In the genomic region with DNA sequence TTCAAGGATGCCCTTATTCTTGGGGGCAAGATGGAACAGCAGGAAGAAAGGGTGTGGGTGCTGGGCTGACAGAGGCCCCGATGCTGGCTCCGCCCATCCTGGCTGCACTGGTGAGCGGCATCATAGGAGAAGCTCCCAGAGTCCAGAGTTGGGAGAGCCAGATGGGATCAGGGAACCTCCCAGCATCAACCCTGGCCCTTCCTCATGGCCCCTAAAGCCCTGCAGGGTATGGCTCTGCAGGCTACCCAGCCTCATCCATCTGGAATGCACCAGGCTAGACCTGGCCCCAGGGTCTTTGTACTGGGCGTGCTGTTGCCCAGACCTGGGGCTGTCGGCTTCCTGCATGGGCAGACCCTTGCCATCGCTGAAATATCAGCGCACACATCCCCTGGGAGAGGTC, we compare ENCODE assay signal across 1 cellular context.
TF ChIP-seq lines count a peak whose summit lies in the region.

No MANE protein-coding gene starts in this region.

TF ChIP-seq in HEK293, 187 proteins besides CTCF, POLR2A, EP300 and RAD21 (continued from another document):
- TF ChIP-seq, protein P1, sequence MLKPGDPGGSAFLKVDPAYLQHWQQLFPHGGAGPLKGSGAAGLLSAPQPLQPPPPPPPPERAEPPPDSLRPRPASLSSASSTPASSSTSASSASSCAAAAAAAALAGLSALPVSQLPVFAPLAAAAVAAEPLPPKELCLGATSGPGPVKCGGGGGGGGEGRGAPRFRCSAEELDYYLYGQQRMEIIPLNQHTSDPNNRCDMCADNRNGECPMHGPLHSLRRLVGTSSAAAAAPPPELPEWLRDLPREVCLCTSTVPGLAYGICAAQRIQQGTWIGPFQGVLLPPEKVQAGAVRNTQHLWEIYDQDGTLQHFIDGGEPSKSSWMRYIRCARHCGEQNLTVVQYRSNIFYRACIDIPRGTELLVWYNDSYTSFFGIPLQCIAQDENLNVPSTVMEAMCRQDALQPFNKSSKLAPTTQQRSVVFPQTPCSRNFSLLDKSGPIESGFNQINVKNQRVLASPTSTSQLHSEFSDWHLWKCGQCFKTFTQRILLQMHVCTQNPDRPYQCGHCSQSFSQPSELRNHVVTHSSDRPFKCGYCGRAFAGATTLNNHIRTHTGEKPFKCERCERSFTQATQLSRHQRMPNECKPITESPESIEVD (tag by site-specific recombination; IDR thresholded peaks at IDR 0.05): no peak
- TF ChIP-seq KLF7 (tag by site-specific recombination; IDR thresholded peaks at IDR 0.05; ENCODE audit: borderline replicate concordance): no peak
- no peak for TF ChIP-seq ZNF561 (tag by site-specific recombination; IDR thresholded peaks at IDR 0.05; ENCODE audit: borderline replicate concordance)
- no peak for TF ChIP-seq ZNF433 (tag by site-specific recombination; IDR thresholded peaks at IDR 0.05; ENCODE audit: low read depth)
- no peak for TF ChIP-seq ZNF184 (tag by site-specific recombination; IDR thresholded peaks at IDR 0.05)
- no peak for TF ChIP-seq ZNF302 (tag by site-specific recombination; IDR thresholded peaks at IDR 0.05; ENCODE audit: low read depth)
- TF ChIP-seq GLI2 (tag by site-specific recombination; IDR thresholded peaks at IDR 0.05; ENCODE audit: borderline replicate concordance, low read depth): no peak
- no peak for TF ChIP-seq ZNF426 (tag by site-specific recombination; IDR thresholded peaks at IDR 0.05)
- TF ChIP-seq ZNF423 (tag by site-specific recombination; IDR thresholded peaks at IDR 0.05): no peak
- TF ChIP-seq ZBTB17 (tag by site-specific recombination; IDR thresholded peaks at IDR 0.05): 0 out of 2 replicates have a peak, but pooled peaks have one; percentile 28
- TF ChIP-seq ZBTB48 (tag by site-specific recombination; IDR thresholded peaks at IDR 0.05): no peak
- TF ChIP-seq ZSCAN30 (tag by site-specific recombination; IDR thresholded peaks at IDR 0.05): no peak
- peak; percentile 37 for TF ChIP-seq ZIC2 (tag by site-specific recombination; IDR thresholded peaks at IDR 0.05)
- TF ChIP-seq, protein P2, sequence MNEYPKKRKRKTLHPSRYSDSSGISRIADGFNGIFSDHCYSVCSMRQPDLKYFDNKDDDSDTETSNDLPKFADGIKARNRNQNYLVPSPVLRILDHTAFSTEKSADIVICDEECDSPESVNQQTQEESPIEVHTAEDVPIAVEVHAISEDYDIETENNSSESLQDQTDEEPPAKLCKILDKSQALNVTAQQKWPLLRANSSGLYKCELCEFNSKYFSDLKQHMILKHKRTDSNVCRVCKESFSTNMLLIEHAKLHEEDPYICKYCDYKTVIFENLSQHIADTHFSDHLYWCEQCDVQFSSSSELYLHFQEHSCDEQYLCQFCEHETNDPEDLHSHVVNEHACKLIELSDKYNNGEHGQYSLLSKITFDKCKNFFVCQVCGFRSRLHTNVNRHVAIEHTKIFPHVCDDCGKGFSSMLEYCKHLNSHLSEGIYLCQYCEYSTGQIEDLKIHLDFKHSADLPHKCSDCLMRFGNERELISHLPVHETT (tag by site-specific recombination; IDR thresholded peaks at IDR 0.05): no peak
